ENCODE assay signal across 2 cellular contexts in the genomic region with DNA sequence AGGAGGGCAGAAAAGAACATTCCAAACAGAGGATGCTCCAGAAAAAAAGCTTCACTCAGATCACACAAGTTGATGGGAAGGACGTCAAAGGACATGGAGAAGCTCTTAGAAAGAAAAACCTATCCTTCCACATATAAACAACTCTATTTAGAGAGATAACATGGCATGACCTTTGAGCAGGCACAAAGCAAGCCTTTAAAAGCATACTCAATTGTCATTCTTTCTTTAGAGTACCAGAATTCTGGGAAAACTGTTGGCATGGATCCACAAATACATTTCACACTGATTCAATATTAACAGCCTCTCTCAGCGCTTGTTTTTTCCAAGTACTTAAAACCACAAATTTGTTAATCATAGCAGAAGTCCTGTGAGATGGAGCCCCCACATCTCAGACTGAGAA.
TF ChIP-seq lines count a peak whose summit lies in the region.

No MANE protein-coding gene starts in this region.

TF ChIP-seq in SK-N-SH, 30 proteins besides CTCF, POLR2A, EP300 and RAD21:
- TF ChIP-seq, protein P1, sequence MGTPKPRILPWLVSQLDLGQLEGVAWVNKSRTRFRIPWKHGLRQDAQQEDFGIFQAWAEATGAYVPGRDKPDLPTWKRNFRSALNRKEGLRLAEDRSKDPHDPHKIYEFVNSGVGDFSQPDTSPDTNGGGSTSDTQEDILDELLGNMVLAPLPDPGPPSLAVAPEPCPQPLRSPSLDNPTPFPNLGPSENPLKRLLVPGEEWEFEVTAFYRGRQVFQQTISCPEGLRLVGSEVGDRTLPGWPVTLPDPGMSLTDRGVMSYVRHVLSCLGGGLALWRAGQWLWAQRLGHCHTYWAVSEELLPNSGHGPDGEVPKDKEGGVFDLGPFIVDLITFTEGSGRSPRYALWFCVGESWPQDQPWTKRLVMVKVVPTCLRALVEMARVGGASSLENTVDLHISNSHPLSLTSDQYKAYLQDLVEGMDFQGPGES (IDR thresholded peaks at IDR 0.05; ENCODE audit: low read depth, low read length) = no peak
- TF ChIP-seq NRF1 (IDR thresholded peaks at IDR 0.05; ENCODE audit: low read depth, low read length) = no peak
- 0 out of 2 replicates have a peak, but pooled peaks have one; percentile 15 for TF ChIP-seq NFIC (IDR thresholded peaks at IDR 0.05; ENCODE audit: borderline replicate concordance)

TF ChIP-seq in HepG2, 621 proteins besides CTCF, POLR2A, EP300 and RAD21:
- 0 out of 2 replicates have a peak, but pooled peaks have one; percentile 32 for TF ChIP-seq HNF4A (CRISPR knock-in tag; IDR thresholded peaks at IDR 0.05)
- TF ChIP-seq MAFG (CRISPR knock-in tag; IDR thresholded peaks at IDR 0.05) = no peak
- peak; percentile 54 for TF ChIP-seq ZNF629 (CRISPR knock-in tag; conservative IDR thresholded peaks at IDR 0.05)
- peak; percentile 37 for TF ChIP-seq ASH2L (IDR thresholded peaks at IDR 0.05; ENCODE audit: insufficient read length, low read depth, low read length)
- peak; percentile 61; the same call in 1 of the 2 replicates for TF ChIP-seq NCOA2 (CRISPR knock-in tag; IDR thresholded peaks at IDR 0.05)
- TF ChIP-seq SOX13 (IDR thresholded peaks at IDR 0.05) = no peak
- TF ChIP-seq SOX13 (CRISPR knock-in tag; conservative IDR thresholded peaks at IDR 0.05 in 1 of 2, IDR thresholded peaks at IDR 0.05 in 1 of 2) = peak in 1 of 2 experiments; percentile 82; a peak in 2 of 4 replicates
- TF ChIP-seq, protein P2, sequence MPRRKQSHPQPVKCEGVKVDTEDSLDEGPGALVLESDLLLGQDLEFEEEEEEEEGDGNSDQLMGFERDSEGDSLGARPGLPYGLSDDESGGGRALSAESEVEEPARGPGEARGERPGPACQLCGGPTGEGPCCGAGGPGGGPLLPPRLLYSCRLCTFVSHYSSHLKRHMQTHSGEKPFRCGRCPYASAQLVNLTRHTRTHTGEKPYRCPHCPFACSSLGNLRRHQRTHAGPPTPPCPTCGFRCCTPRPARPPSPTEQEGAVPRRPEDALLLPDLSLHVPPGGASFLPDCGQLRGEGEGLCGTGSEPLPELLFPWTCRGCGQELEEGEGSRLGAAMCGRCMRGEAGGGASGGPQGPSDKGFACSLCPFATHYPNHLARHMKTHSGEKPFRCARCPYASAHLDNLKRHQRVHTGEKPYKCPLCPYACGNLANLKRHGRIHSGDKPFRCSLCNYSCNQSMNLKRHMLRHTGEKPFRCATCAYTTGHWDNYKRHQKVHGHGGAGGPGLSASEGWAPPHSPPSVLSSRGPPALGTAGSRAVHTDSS (CRISPR knock-in tag; conservative IDR thresholded peaks at IDR 0.05) = no peak
- no peak for TF ChIP-seq SOX6 (IDR thresholded peaks at IDR 0.05)
- peak; percentile 74 for TF ChIP-seq SOX6 (CRISPR knock-in tag; IDR thresholded peaks at IDR 0.05)
- TF ChIP-seq, protein P3, sequence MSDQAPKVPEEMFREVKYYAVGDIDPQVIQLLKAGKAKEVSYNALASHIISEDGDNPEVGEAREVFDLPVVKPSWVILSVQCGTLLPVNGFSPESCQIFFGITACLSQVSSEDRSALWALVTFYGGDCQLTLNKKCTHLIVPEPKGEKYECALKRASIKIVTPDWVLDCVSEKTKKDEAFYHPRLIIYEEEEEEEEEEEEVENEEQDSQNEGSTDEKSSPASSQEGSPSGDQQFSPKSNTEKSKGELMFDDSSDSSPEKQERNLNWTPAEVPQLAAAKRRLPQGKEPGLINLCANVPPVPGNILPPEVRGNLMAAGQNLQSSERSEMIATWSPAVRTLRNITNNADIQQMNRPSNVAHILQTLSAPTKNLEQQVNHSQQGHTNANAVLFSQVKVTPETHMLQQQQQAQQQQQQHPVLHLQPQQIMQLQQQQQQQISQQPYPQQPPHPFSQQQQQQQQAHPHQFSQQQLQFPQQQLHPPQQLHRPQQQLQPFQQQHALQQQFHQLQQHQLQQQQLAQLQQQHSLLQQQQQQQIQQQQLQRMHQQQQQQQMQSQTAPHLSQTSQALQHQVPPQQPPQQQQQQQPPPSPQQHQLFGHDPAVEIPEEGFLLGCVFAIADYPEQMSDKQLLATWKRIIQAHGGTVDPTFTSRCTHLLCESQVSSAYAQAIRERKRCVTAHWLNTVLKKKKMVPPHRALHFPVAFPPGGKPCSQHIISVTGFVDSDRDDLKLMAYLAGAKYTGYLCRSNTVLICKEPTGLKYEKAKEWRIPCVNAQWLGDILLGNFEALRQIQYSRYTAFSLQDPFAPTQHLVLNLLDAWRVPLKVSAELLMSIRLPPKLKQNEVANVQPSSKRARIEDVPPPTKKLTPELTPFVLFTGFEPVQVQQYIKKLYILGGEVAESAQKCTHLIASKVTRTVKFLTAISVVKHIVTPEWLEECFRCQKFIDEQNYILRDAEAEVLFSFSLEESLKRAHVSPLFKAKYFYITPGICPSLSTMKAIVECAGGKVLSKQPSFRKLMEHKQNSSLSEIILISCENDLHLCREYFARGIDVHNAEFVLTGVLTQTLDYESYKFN (CRISPR knock-in tag; conservative IDR thresholded peaks at IDR 0.05) = peak; percentile 44; the same call in 1 of the 2 replicates
- TF ChIP-seq, protein P4, sequence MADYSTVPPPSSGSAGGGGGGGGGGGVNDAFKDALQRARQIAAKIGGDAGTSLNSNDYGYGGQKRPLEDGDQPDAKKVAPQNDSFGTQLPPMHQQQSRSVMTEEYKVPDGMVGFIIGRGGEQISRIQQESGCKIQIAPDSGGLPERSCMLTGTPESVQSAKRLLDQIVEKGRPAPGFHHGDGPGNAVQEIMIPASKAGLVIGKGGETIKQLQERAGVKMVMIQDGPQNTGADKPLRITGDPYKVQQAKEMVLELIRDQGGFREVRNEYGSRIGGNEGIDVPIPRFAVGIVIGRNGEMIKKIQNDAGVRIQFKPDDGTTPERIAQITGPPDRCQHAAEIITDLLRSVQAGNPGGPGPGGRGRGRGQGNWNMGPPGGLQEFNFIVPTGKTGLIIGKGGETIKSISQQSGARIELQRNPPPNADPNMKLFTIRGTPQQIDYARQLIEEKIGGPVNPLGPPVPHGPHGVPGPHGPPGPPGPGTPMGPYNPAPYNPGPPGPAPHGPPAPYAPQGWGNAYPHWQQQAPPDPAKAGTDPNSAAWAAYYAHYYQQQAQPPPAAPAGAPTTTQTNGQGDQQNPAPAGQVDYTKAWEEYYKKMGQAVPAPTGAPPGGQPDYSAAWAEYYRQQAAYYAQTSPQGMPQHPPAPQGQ (CRISPR knock-in tag; IDR thresholded peaks at IDR 0.05; ENCODE audit: borderline replicate concordance) = no peak
- TF ChIP-seq SOX5 (CRISPR knock-in tag; IDR thresholded peaks at IDR 0.05; ENCODE audit: borderline replicate concordance) = peak; percentile 77; the same call in 1 of the 2 replicates
- TF ChIP-seq, protein P5, sequence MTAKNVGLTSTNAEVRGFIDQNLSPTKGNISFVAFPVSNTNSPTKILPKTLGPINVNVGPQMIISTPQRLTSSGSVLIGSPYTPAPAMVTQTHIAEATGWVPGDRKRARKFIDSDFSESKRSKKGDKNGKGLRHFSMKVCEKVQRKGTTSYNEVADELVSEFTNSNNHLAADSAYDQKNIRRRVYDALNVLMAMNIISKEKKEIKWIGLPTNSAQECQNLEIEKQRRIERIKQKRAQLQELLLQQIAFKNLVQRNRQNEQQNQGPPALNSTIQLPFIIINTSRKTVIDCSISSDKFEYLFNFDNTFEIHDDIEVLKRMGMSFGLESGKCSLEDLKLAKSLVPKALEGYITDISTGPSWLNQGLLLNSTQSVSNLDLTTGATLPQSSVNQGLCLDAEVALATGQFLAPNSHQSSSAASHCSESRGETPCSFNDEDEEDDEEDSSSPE (CRISPR knock-in tag; IDR thresholded peaks at IDR 0.05) = no peak
- peak; percentile 80 for TF ChIP-seq BCL6 (CRISPR knock-in tag; IDR thresholded peaks at IDR 0.05)
- 0 out of 2 replicates have a peak, but pooled peaks have one; percentile 48 for TF ChIP-seq GATAD2A (CRISPR knock-in tag; IDR thresholded peaks at IDR 0.05)
- TF ChIP-seq RARA (CRISPR knock-in tag; IDR thresholded peaks at IDR 0.05) = peak; percentile 23; the same call in 1 of the 2 replicates
- TF ChIP-seq, protein P6, sequence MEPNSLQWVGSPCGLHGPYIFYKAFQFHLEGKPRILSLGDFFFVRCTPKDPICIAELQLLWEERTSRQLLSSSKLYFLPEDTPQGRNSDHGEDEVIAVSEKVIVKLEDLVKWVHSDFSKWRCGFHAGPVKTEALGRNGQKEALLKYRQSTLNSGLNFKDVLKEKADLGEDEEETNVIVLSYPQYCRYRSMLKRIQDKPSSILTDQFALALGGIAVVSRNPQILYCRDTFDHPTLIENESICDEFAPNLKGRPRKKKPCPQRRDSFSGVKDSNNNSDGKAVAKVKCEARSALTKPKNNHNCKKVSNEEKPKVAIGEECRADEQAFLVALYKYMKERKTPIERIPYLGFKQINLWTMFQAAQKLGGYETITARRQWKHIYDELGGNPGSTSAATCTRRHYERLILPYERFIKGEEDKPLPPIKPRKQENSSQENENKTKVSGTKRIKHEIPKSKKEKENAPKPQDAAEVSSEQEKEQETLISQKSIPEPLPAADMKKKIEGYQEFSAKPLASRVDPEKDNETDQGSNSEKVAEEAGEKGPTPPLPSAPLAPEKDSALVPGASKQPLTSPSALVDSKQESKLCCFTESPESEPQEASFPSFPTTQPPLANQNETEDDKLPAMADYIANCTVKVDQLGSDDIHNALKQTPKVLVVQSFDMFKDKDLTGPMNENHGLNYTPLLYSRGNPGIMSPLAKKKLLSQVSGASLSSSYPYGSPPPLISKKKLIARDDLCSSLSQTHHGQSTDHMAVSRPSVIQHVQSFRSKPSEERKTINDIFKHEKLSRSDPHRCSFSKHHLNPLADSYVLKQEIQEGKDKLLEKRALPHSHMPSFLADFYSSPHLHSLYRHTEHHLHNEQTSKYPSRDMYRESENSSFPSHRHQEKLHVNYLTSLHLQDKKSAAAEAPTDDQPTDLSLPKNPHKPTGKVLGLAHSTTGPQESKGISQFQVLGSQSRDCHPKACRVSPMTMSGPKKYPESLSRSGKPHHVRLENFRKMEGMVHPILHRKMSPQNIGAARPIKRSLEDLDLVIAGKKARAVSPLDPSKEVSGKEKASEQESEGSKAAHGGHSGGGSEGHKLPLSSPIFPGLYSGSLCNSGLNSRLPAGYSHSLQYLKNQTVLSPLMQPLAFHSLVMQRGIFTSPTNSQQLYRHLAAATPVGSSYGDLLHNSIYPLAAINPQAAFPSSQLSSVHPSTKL (CRISPR knock-in tag; IDR thresholded peaks at IDR 0.05) = peak; percentile 72
